In genomic region chr7:4203786-4204185, GRCh38 we compare ENCODE assay signal across 17 cellular contexts.
DNase-seq lines count a peak whose midpoint lies in the region; ATAC-seq and TF ChIP-seq lines count a peak whose summit lies in the region.
"Had no signal": no experiment of that assay in that cellular context is flagged by ENCODE, and none has a peak within 500 bp of the region (broad histone marks: within the 10 kb centered on the region; RNA-seq: fewer than 3 reads in every experiment).

No MANE protein-coding gene starts in this region.

- no peaks in the 10 kb centered on the region for H3K36me3 Mint-ChIP-seq in activated naive CD8-positive, alpha-beta T cell treated with anti-CD3 and anti-CD28 coated beads, Interleukin-2, amount 50 U/mL, for 24 hours (ENCODE audit: low read depth)
- no peaks in the 10 kb centered on the region for H3K36me3 Mint-ChIP-seq in activated naive CD8-positive, alpha-beta T cell treated with anti-CD3 and anti-CD28 coated beads for 36 hours
- no peaks in the 10 kb centered on the region for H3K36me3 Mint-ChIP-seq in T-helper 17 cell (ENCODE audit: low read depth)
- H3K36me3 Mint-ChIP-seq in type B pancreatic cell, result no peaks in the 10 kb centered on the region
- H3K36me3 Mint-ChIP-seq: CD8-positive, alpha-beta T cell had no signal

- H3K4me1 Mint-ChIP-seq in activated naive CD8-positive, alpha-beta T cell treated with anti-CD3 and anti-CD28 coated beads, Interleukin-2, amount 50 U/mL, for 24 hours, result peaks cover 10% of the 10 kb centered on the region
- no peaks in the 10 kb centered on the region for H3K4me1 Mint-ChIP-seq in activated naive CD8-positive, alpha-beta T cell treated with anti-CD3 and anti-CD28 coated beads for 36 hours
- no peaks in the 10 kb centered on the region for H3K4me1 Mint-ChIP-seq in T-helper 17 cell
- peaks cover 19% of the 10 kb centered on the region for H3K4me1 Mint-ChIP-seq in type B pancreatic cell (ENCODE audit: unreplicated experiment)

- no peak for TF ChIP-seq CTCF in type B pancreatic cell (conservative IDR thresholded peaks at IDR 0.05)

- ATAC-seq in activated naive CD8-positive, alpha-beta T cell treated with anti-CD3 and anti-CD28 coated beads, Interleukin-2, amount 50 U/mL, for 24 hours, result no peak
- ATAC-seq in T-helper 17 cell (no peak), GM18858 (IDR thresholded peaks at IDR 0.05; ENCODE audit: unreplicated experiment) (no peak)

- no peaks in the 10 kb centered on the region for H3K9me3 Mint-ChIP-seq in activated naive CD8-positive, alpha-beta T cell treated with anti-CD3 and anti-CD28 coated beads, Interleukin-2, amount 50 U/mL, for 24 hours
- no peaks in the 10 kb centered on the region for H3K9me3 Mint-ChIP-seq in activated naive CD8-positive, alpha-beta T cell treated with anti-CD3 and anti-CD28 coated beads for 36 hours
- H3K9me3 Mint-ChIP-seq in type B pancreatic cell, result no peaks in the 10 kb centered on the region
- H3K9me3 Mint-ChIP-seq: CD8-positive, alpha-beta T cell had no signal

- no peak for DNase-seq in activated naive CD8-positive, alpha-beta T cell treated with anti-CD3 and anti-CD28 coated beads, Interleukin-2, amount 50 U/mL, for 24 hours
- no peak for DNase-seq in activated naive CD8-positive, alpha-beta T cell treated with anti-CD3 and anti-CD28 coated beads for 36 hours
- no peak for DNase-seq in T-helper 17 cell
- DNase-seq in left kidney (ENCODE audit: low read depth, low spot score), result peak; percentile 72
- no peak for DNase-seq in type B pancreatic cell (ENCODE audit: extremely low spot score, unreplicated experiment)
- no peak for DNase-seq in activated effector memory CD4-positive, alpha-beta T cell treated with Interleukin-2 at 50 U/mL for 16 hours
- DNase-seq: CD8-positive, alpha-beta T cell; DMS79 treated with DMSO at 0.1 percent for 48 hours; IMR-90; NCI-H1417 treated with DMSO at 0.1 percent for 48 hours; NCI-H2081; NCI-H446 treated with DMSO at 0.1 percent for 48 hours; NCI-H774; SHP77; SK-N-SH had no signal

- no peaks in the 10 kb centered on the region for H3K9me3 ChIP-seq in T-helper 17 cell (ENCODE audit: control insufficient read depth, low read length, poor library complexity, severe bottlenecking)
- H3K9me3 ChIP-seq: HAP-1, SK-N-SH had no signal

- peaks cover 2% of the 10 kb centered on the region for H3K27me3 Mint-ChIP-seq in activated naive CD8-positive, alpha-beta T cell treated with anti-CD3 and anti-CD28 coated beads, Interleukin-2, amount 50 U/mL, for 24 hours
- no peaks in the 10 kb centered on the region for H3K27me3 Mint-ChIP-seq in activated naive CD8-positive, alpha-beta T cell treated with anti-CD3 and anti-CD28 coated beads for 36 hours
- peaks cover 3% of the 10 kb centered on the region for H3K27me3 Mint-ChIP-seq in T-helper 17 cell
- no peaks in the 10 kb centered on the region for H3K27me3 Mint-ChIP-seq in type B pancreatic cell

- no peak overlapping the region for H3K27ac Mint-ChIP-seq in activated naive CD8-positive, alpha-beta T cell treated with anti-CD3 and anti-CD28 coated beads, Interleukin-2, amount 50 U/mL, for 24 hours
- H3K27ac Mint-ChIP-seq in activated naive CD8-positive, alpha-beta T cell treated with anti-CD3 and anti-CD28 coated beads for 36 hours, result no peak overlapping the region
- H3K27ac Mint-ChIP-seq in T-helper 17 cell (no peak overlapping the region), type B pancreatic cell (peak overlapping the region; percentile 73)
- H3K27ac Mint-ChIP-seq: CD8-positive, alpha-beta T cell had no signal

- H3K4me3 Mint-ChIP-seq in activated naive CD8-positive, alpha-beta T cell treated with anti-CD3 and anti-CD28 coated beads, Interleukin-2, amount 50 U/mL, for 24 hours, result peak overlapping the region; percentile 26
- no peak overlapping the region for H3K4me3 Mint-ChIP-seq in activated naive CD8-positive, alpha-beta T cell treated with anti-CD3 and anti-CD28 coated beads for 36 hours
- H3K4me3 Mint-ChIP-seq in T-helper 17 cell (peak overlapping the region; percentile 10), type B pancreatic cell (peak overlapping the region; percentile 59)
